39 cellular contexts compared by ENCODE assay signal in the genomic region with DNA sequence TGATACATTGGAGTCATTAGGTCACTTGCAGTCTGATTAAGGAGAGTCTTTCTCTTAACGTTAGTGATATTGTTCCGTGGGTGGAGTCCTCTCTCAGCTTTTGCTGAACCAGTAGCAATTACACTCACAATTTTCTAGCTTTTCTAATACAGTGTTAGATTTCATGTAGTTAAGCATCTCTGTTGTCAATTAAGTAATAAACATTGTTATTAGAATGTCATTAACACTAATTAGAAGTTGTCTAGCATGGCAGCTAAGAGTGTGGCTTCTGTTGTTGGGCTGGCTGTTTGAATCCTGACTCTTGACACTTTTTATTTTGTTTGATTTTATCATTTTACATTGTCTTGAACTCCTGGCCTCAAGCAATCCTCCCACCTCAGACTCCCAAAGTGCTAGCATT.
"Had no signal": no experiment of that assay in that cellular context is flagged by ENCODE, and none has a peak within 500 bp of the region (broad histone marks: within the 10 kb centered on the region; RNA-seq: fewer than 3 reads in every experiment).

No MANE protein-coding gene starts in this region.

- ATAC-seq: activated naive CD4-positive, alpha-beta T cell treated with anti-CD3 and anti-CD28 coated beads, Interleukin-2, amount 50 U/mL, for 72 hours; activated naive CD8-positive, alpha-beta T cell treated with anti-CD3 and anti-CD28 coated beads, Interleukin-2, amount 50 U/mL, for 24 hours; activated T-cell treated with anti-CD3 and anti-CD28 coated beads, Interleukin-2, amount 50 U/mL, for 4 hours; activated T-cell treated with anti-CD3 and anti-CD28 coated beads, Interleukin-2, amount 50 U/mL, for 72 hours; activated T-helper 17 cell treated with anti-CD3 and anti-CD28 coated beads, Interleukin-2, amount 50 U/mL, for 72 hours; body of pancreas had no signal

- H3K9me3 ChIP-seq: adrenal gland, ascending aorta, body of pancreas, breast epithelium had no signal

- H3K4me3 ChIP-seq: adrenal gland, ascending aorta, body of pancreas, breast epithelium, cardiac muscle cell had no signal

- DNase-seq: activated effector memory CD4-positive, alpha-beta T cell treated with anti-CD3 and anti-CD28 coated beads, Interleukin-2, amount 50 U/mL, for 16 hours; activated effector memory CD4-positive, alpha-beta T cell treated with Interleukin-2 at 50 U/mL for 16 hours; activated gamma-delta T cell; activated gamma-delta T cell treated with Interleukin-2 at 50 U/mL for 16 hours; activated naive CD4-positive, alpha-beta T cell; activated naive CD4-positive, alpha-beta T cell treated with anti-CD3 and anti-CD28 coated beads for 36 hours; activated naive CD4-positive, alpha-beta T cell treated with anti-CD3 and anti-CD28 coated beads, Interleukin-2, amount 10 ng/mL, durations not matched to agents 7 days and 5 days; activated naive CD4-positive, alpha-beta T cell treated with anti-CD3 and anti-CD28 coated beads, Interleukin-2, amount 50 U/mL, for 16 hours; activated naive CD4-positive, alpha-beta T cell treated with Interleukin-2 at 50 U/mL for 16 hours; activated naive CD8-positive, alpha-beta T cell treated with anti-CD3 and anti-CD28 coated beads for 36 hours; activated naive CD8-positive, alpha-beta T cell treated with anti-CD3 and anti-CD28 coated beads, Interleukin-2, amount 10 ng/mL, durations not matched to agents 7 days and 5 days; activated naive CD8-positive, alpha-beta T cell treated with anti-CD3 and anti-CD28 coated beads, Interleukin-2, amount 50 U/mL, for 24 hours; activated T-cell treated with anti-CD3 and anti-CD28 coated beads, Interleukin-2, amount 50 U/mL, for 24 hours; activated T-cell treated with anti-CD3 and anti-CD28 coated beads, Interleukin-2, amount 50 U/mL, for 4 hours; activated T-cell treated with anti-CD3 and anti-CD28 coated beads, Interleukin-2, amount 50 U/mL, for 48 hours; activated T-cell treated with anti-CD3 and anti-CD28 coated beads, Interleukin-2, amount 50 U/mL, for 72 hours; adrenal gland; amniotic stem cell; amygdala; anterior cingulate cortex; aorta; body of pancreas; brain microvascular endothelial cell; caudate nucleus; central memory CD4-positive, alpha-beta T cell; cerebellar nuclear complex had no signal

- H3K4me1 Mint-ChIP-seq: activated naive CD4-positive, alpha-beta T cell treated with anti-CD3 and anti-CD28 coated beads, Interleukin-2, amount 50 U/mL, for 24 hours; activated naive CD8-positive, alpha-beta T cell treated with anti-CD3 and anti-CD28 coated beads for 36 hours; activated naive CD8-positive, alpha-beta T cell treated with anti-CD3 and anti-CD28 coated beads, Interleukin-2, amount 10 ng/mL, durations not matched to agents 7 days and 5 days; activated naive CD8-positive, alpha-beta T cell treated with anti-CD3 and anti-CD28 coated beads, Interleukin-2, amount 50 U/mL, for 24 hours; activated T-helper 17 cell treated with anti-CD3 and anti-CD28 coated beads, Interleukin-2, amount 50 U/mL, for 72 hours; brain had no signal

- H3K9me3 Mint-ChIP-seq: activated naive CD4-positive, alpha-beta T cell treated with anti-CD3 and anti-CD28 coated beads for 36 hours; activated naive CD4-positive, alpha-beta T cell treated with anti-CD3 and anti-CD28 coated beads, Interleukin-2, amount 10 ng/mL, durations not matched to agents 7 days and 5 days; activated naive CD4-positive, alpha-beta T cell treated with anti-CD3 and anti-CD28 coated beads, Interleukin-2, amount 50 U/mL, for 24 hours; activated naive CD4-positive, alpha-beta T cell treated with anti-CD3 and anti-CD28 coated beads, Interleukin-2, amount 50 U/mL, for 72 hours; activated naive CD8-positive, alpha-beta T cell treated with anti-CD3 and anti-CD28 coated beads for 36 hours; activated naive CD8-positive, alpha-beta T cell treated with anti-CD3 and anti-CD28 coated beads, Interleukin-2, amount 10 ng/mL, durations not matched to agents 7 days and 5 days; activated naive CD8-positive, alpha-beta T cell treated with anti-CD3 and anti-CD28 coated beads, Interleukin-2, amount 50 U/mL, for 24 hours; activated T-cell treated with anti-CD3 and anti-CD28 coated beads, Interleukin-2, amount 50 U/mL, for 24 hours; activated T-cell treated with anti-CD3 and anti-CD28 coated beads, Interleukin-2, amount 50 U/mL, for 4 hours; activated T-cell treated with anti-CD3 and anti-CD28 coated beads, Interleukin-2, amount 50 U/mL, for 72 hours; activated T-helper 1 cell treated with anti-CD3 and anti-CD28 coated beads, Interleukin-12 subunit alpha, Interleukin-12 subunit beta, Interleukin-2, Interleukin-4 antibody, amounts not matched to agents 30 ng/mL and 10 ng/mL and 1 ng/mL, durations not matched to agents 14 hours and 24 hours and 36 hours; activated T-helper 17 cell treated with anti-CD3 and anti-CD28 coated beads, Interleukin-2, amount 50 U/mL, for 72 hours; activated T-helper 2 cell treated with anti-CD3 and anti-CD28 coated beads, Interferon-gamma antibody, Interleukin-2, Interleukin-4, amounts not matched to agents 10 μg/mL and 5 μg/mL and 100 μg/mL, durations not matched to agents 14 hours and 24 hours and 36 hours; brain; central memory CD8-positive, alpha-beta T cell had no signal

- H3K27me3 ChIP-seq: adrenal gland, ascending aorta, brain microvascular endothelial cell, cardiac muscle cell had no signal

- FAIRE-seq: astrocyte, bronchial epithelial cell had no signal

- H3K36me3 Mint-ChIP-seq: activated naive CD4-positive, alpha-beta T cell treated with anti-CD3 and anti-CD28 coated beads, Interleukin-2, amount 10 ng/mL, durations not matched to agents 7 days and 5 days; activated naive CD4-positive, alpha-beta T cell treated with anti-CD3 and anti-CD28 coated beads, Interleukin-2, amount 50 U/mL, for 24 hours; activated naive CD4-positive, alpha-beta T cell treated with anti-CD3 and anti-CD28 coated beads, Interleukin-2, amount 50 U/mL, for 72 hours; activated naive CD8-positive, alpha-beta T cell; activated naive CD8-positive, alpha-beta T cell treated with anti-CD3 and anti-CD28 coated beads for 36 hours; activated naive CD8-positive, alpha-beta T cell treated with anti-CD3 and anti-CD28 coated beads, Interleukin-2, amount 10 ng/mL, durations not matched to agents 7 days and 5 days; brain had no signal

- H3K27ac ChIP-seq: adrenal gland, ascending aorta, body of pancreas, brain microvascular endothelial cell, breast epithelium, cardiac muscle cell had no signal

- H3K36me3 ChIP-seq: adrenal gland, ascending aorta, brain microvascular endothelial cell, breast epithelium, cardiac muscle cell had no signal

- H3K27ac Mint-ChIP-seq: activated naive CD4-positive, alpha-beta T cell treated with anti-CD3 and anti-CD28 coated beads for 36 hours; activated naive CD4-positive, alpha-beta T cell treated with anti-CD3 and anti-CD28 coated beads, Interleukin-2, amount 10 ng/mL, durations not matched to agents 7 days and 5 days; activated naive CD4-positive, alpha-beta T cell treated with anti-CD3 and anti-CD28 coated beads, Interleukin-2, amount 50 U/mL, for 24 hours; activated naive CD4-positive, alpha-beta T cell treated with anti-CD3 and anti-CD28 coated beads, Interleukin-2, amount 50 U/mL, for 72 hours; activated naive CD8-positive, alpha-beta T cell; activated naive CD8-positive, alpha-beta T cell treated with anti-CD3 and anti-CD28 coated beads for 36 hours; activated naive CD8-positive, alpha-beta T cell treated with anti-CD3 and anti-CD28 coated beads, Interleukin-2, amount 10 ng/mL, durations not matched to agents 7 days and 5 days; activated naive CD8-positive, alpha-beta T cell treated with anti-CD3 and anti-CD28 coated beads, Interleukin-2, amount 50 U/mL, for 24 hours; activated T-cell treated with anti-CD3 and anti-CD28 coated beads, Interleukin-2, amount 50 U/mL, for 24 hours; activated T-cell treated with anti-CD3 and anti-CD28 coated beads, Interleukin-2, amount 50 U/mL, for 72 hours; activated T-helper 1 cell treated with anti-CD3 and anti-CD28 coated beads, Interleukin-12 subunit alpha, Interleukin-12 subunit beta, Interleukin-2, Interleukin-4 antibody, amounts not matched to agents 30 ng/mL and 10 ng/mL and 1 ng/mL, durations not matched to agents 14 hours and 24 hours and 36 hours; activated T-helper 17 cell treated with anti-CD3 and anti-CD28 coated beads, Interleukin-2, amount 50 U/mL, for 72 hours; activated T-helper 2 cell treated with anti-CD3 and anti-CD28 coated beads, Interferon-gamma antibody, Interleukin-2, Interleukin-4, amounts not matched to agents 10 μg/mL and 5 μg/mL and 100 μg/mL, durations not matched to agents 14 hours and 24 hours and 36 hours; brain had no signal

- H3K4me3 Mint-ChIP-seq: activated naive CD4-positive, alpha-beta T cell treated with anti-CD3 and anti-CD28 coated beads for 36 hours; activated naive CD4-positive, alpha-beta T cell treated with anti-CD3 and anti-CD28 coated beads, Interleukin-2, amount 10 ng/mL, durations not matched to agents 7 days and 5 days; activated naive CD4-positive, alpha-beta T cell treated with anti-CD3 and anti-CD28 coated beads, Interleukin-2, amount 50 U/mL, for 24 hours; activated naive CD8-positive, alpha-beta T cell; activated naive CD8-positive, alpha-beta T cell treated with anti-CD3 and anti-CD28 coated beads for 36 hours; activated naive CD8-positive, alpha-beta T cell treated with anti-CD3 and anti-CD28 coated beads, Interleukin-2, amount 10 ng/mL, durations not matched to agents 7 days and 5 days; activated naive CD8-positive, alpha-beta T cell treated with anti-CD3 and anti-CD28 coated beads, Interleukin-2, amount 50 U/mL, for 24 hours; activated T-cell treated with anti-CD3 and anti-CD28 coated beads, Interleukin-2, amount 50 U/mL, for 24 hours; activated T-cell treated with anti-CD3 and anti-CD28 coated beads, Interleukin-2, amount 50 U/mL, for 4 hours; activated T-cell treated with anti-CD3 and anti-CD28 coated beads, Interleukin-2, amount 50 U/mL, for 72 hours; activated T-helper 1 cell treated with anti-CD3 and anti-CD28 coated beads, Interleukin-12 subunit alpha, Interleukin-12 subunit beta, Interleukin-2, Interleukin-4 antibody, amounts not matched to agents 30 ng/mL and 10 ng/mL and 1 ng/mL, durations not matched to agents 14 hours and 24 hours and 36 hours; activated T-helper 17 cell treated with anti-CD3 and anti-CD28 coated beads, Interleukin-2, amount 50 U/mL, for 72 hours; brain; central memory CD8-positive, alpha-beta T cell had no signal

- H3K4me1 ChIP-seq: adrenal gland, ascending aorta, body of pancreas, breast epithelium had no signal
